Comparison of ENCODE assay signal across 8 cellular contexts in the genomic region with DNA sequence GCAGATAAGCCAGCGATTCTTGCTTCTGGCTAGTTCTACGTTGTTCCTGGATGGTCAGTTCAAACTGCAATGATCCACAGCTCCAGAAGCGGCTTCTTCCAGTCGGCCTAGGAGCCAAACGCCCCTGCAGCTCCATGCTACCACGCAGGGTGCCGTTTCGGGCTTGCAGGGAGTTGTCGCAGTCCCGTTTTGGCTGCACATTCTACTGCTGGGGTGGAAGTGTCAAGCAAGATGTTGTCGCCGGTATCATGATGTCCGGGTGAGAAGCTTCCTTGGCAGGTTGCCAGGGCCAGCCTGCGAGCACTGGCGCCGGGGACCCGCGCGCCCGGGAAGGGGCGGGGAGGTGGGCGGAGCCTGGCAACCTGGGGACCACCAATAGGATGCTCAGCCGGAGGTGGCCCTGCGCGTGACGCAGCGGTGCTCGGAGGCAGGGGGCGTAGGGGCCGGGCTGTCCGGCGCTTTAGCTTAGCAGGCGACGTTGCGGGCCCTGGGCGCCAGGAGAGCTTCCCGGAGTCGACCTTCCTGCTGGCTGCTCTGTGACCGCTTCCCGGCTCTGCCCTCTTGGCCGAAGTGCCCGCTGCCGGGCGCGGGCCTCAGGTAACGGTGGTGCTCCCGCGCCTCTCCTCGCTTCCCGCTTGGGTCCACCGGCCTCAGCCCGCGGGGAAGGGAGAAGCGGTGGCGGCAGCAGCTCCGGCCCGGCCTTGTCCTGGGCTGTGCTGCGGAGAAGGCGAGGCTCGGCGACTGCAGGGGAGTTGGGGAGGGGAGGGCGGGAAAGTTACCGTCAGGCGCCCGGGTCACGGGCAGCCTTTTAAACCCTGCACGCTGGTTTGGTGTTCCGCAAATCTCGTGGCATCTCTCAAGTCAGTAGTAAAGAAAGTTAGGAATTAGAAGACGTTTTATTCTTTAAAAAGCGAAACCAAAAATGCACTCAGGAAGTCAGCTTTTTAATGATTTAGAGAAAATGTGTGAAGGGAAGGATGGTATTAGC. TPM values are rescaled to one million over a fixed set of nuclear protein-coding genes. Genes with fewer than 3 reads are reported as not detected.
A peak's percentile ranks its signal among the peaks of the same experiment; 100 is the strongest.
DNase-seq lines count a peak whose midpoint lies in the region; ATAC-seq, FAIRE-seq and TF ChIP-seq lines count a peak whose summit lies in the region.

A gene (plus strand): TSS at position 458 of the 988 bp plus-strand sequence. CDS start 8,888 bp downstream, outside the sequence.

- WGBS in pancreas, 2 donors, result 0% methylated on average over 52 to 71 of the region's 71 CpGs

- no peaks in the 10 kb centered on the region for H3K9me3 Mint-ChIP-seq in activated naive CD8-positive, alpha-beta T cell (ENCODE audit: low read depth)
- H3K9me3 Mint-ChIP-seq in glutamatergic neuron (ENCODE audit: unreplicated experiment), result no peaks in the 10 kb centered on the region

- TF ChIP-seq POLR2A in NB4 (IDR thresholded peaks at IDR 0.05; ENCODE audit: extremely low read depth, insufficient read length), result peak; percentile 79

- H3K27ac Mint-ChIP-seq in activated naive CD8-positive, alpha-beta T cell, result peak within 1 kb of the TSS; percentile 97
- H3K27ac Mint-ChIP-seq in glutamatergic neuron (ENCODE audit: unreplicated experiment), result no peak within 1 kb of the TSS

- TF ChIP-seq CTCF in GM10248 (IDR thresholded peaks at IDR 0.05; ENCODE audit: control extremely low read depth, extremely low read depth, low read depth, missing control alignments), result peak; percentile 23
- peak; percentile 8 for TF ChIP-seq CTCF in HFF-Myc (IDR thresholded peaks at IDR 0.05; ENCODE audit: low read depth, low read length, missing control alignments)
- TF ChIP-seq CTCF in NB4 (IDR thresholded peaks at IDR 0.05; ENCODE audit: low read depth, low read length), result no peak
- TF ChIP-seq CTCF in glutamatergic neuron (IDR thresholded peaks at IDR 0.05; ENCODE audit: partially characterized antibody, unreplicated experiment), result no peak
- TF ChIP-seq CTCF in pancreas (IDR thresholded peaks at IDR 0.05), result no peak
- no peak for TF ChIP-seq CTCF in tibial artery (IDR thresholded peaks at IDR 0.05)

- H3K36me3 Mint-ChIP-seq in activated naive CD8-positive, alpha-beta T cell, result peaks cover 2% of the 10 kb centered on the region
- H3K36me3 Mint-ChIP-seq in glutamatergic neuron (ENCODE audit: unreplicated experiment), result no peaks in the 10 kb centered on the region

- H3K4me3 ChIP-seq in HFF-Myc (replicated peaks; ENCODE audit: low read depth, low read length), result peak within 1 kb of the TSS; percentile 70
- H3K4me3 ChIP-seq in NB4 (ENCODE audit: low read depth, low read length), result peak within 1 kb of the TSS; percentile 86
- H3K4me3 ChIP-seq in pancreas, result peak within 1 kb of the TSS; percentile 31 to 72 (median 64)
- H3K4me3 ChIP-seq in tibial artery, result peak within 1 kb of the TSS; percentile 61 to 85

- peak within 1 kb of the TSS; percentile 99 for H3K4me3 Mint-ChIP-seq in activated naive CD8-positive, alpha-beta T cell
- peak within 1 kb of the TSS; percentile 87 for H3K4me3 Mint-ChIP-seq in glutamatergic neuron (ENCODE audit: unreplicated experiment)

- no peak for FAIRE-seq in pancreas (lab: Jason Lieb, UNC)

- peaks cover 43% of the 10 kb centered on the region for H3K4me1 Mint-ChIP-seq in activated naive CD8-positive, alpha-beta T cell (ENCODE audit: low read depth)
- H3K4me1 Mint-ChIP-seq in glutamatergic neuron (ENCODE audit: low read depth, unreplicated experiment), result peaks cover 2% of the 10 kb centered on the region

- no peaks in the 10 kb centered on the region for H3K27me3 ChIP-seq in pancreas
- no peaks in the 10 kb centered on the region for H3K27me3 ChIP-seq in tibial artery

- ATAC-seq in pancreas, result peak; percentile 88 to 96 (median 92)

- intact Hi-C loops in pancreas (cut with DNase I) (loop anchor here in 1 of 3 donors (10.0 kb wide), 1 partner anchor 71 kb away; a partner anchor contains a TSS), tibial artery (cut with DNase I; ENCODE audit: low total_unique reads) (loop anchor here (2.0 kb wide), 1 partner anchor 213 kb away; no protein-coding TSS in a partner anchor)

- H3K9me3 ChIP-seq in pancreas, result no peaks in the 10 kb centered on the region
- H3K9me3 ChIP-seq in tibial artery, result no peaks in the 10 kb centered on the region

- peak; percentile 95 for DNase-seq in GM10248 (ENCODE audit: extremely low spot score)
- DNase-seq in HFF-Myc (ENCODE audit: extremely low read depth, low read depth), result peak; percentile 51
- DNase-seq in NB4 (ENCODE audit: low read depth), result peak; percentile 94
- peak; percentile 95 for DNase-seq in SKM-1 treated with dmso at 0.1 percent for 144 hours (lab: John Stamatoyannopoulos, UW; ENCODE audit: unreplicated experiment)
- DNase-seq in glutamatergic neuron, result peak; percentile 97
- peak; percentile 91 to 98 (median 94) for DNase-seq in pancreas
- DNase-seq in tibial artery, result peak; percentile 93 to 96

- POLR2A ChIA-PET in GM10248 (lab: Yijun Ruan, JAX), result interaction anchor here (0.5 to 0.8 kb wide), 3 partner anchors 17 to 524 kb away, joined by 3 to 5 read pairs (median 3); no protein-coding TSS in a partner anchor

- no peaks in the 10 kb centered on the region for H3K27me3 Mint-ChIP-seq in activated naive CD8-positive, alpha-beta T cell
- H3K27me3 Mint-ChIP-seq in glutamatergic neuron (ENCODE audit: unreplicated experiment), result peaks cover 12% of the 10 kb centered on the region

- CTCF ChIA-PET in GM10248 (lab: Yijun Ruan, JAX), result interaction anchor here (0.8 to 4.1 kb wide), 15 partner anchors 9 to 219 kb away, joined by 3 to 24 read pairs (median 4); a partner anchor contains a TSS

- H3K4me1 ChIP-seq in pancreas, result peaks cover 7 to 33% (median 9%) of the 10 kb centered on the region in 3 donors
- peaks cover 0 to 21% (median 15%) of the 10 kb centered on the region in 4 donors for H3K4me1 ChIP-seq in tibial artery

- H3K36me3 ChIP-seq in pancreas, result no peaks in the 10 kb centered on the region
- no peaks in the 10 kb centered on the region for H3K36me3 ChIP-seq in tibial artery

- H3K27ac ChIP-seq in pancreas (peak within 1 kb of the TSS; percentile 86 to 90 (median 87)), tibial artery (peak within 1 kb of the TSS; percentile 80 to 98)

RNA-seq across cellular contexts. Expression of the gene that starts here (rescaled TPM):
- 5.9 TPM for total RNA-seq in glutamatergic neuron (ENCODE audit: unreplicated experiment)
- total RNA-seq in pancreas, result 10 to 100 TPM; 29.7 to 66.8 (median 43.1) TPM
- 10 to 100 TPM in 1 of 2 donors, 1 to 10 TPM in 1; 6.8 to 12.9 TPM for polyA plus RNA-seq in pancreas

Comparison
In these comparisons a context has a peak if more than half of its experiments do, and no peak if none do; other contexts are left out.
1. Peak in every context shown above with its lines: DNase-seq, ATAC-seq, H3K4me3 ChIP-seq and H3K27ac ChIP-seq.
2. CTCF ChIP-seq: peak in GM10248 (single experiment) and HFF-Myc (single experiment); none in NB4 (single experiment), glutamatergic neuron (single experiment), pancreas (0 of 4) and tibial artery (0 of 2).